In the genomic region with DNA sequence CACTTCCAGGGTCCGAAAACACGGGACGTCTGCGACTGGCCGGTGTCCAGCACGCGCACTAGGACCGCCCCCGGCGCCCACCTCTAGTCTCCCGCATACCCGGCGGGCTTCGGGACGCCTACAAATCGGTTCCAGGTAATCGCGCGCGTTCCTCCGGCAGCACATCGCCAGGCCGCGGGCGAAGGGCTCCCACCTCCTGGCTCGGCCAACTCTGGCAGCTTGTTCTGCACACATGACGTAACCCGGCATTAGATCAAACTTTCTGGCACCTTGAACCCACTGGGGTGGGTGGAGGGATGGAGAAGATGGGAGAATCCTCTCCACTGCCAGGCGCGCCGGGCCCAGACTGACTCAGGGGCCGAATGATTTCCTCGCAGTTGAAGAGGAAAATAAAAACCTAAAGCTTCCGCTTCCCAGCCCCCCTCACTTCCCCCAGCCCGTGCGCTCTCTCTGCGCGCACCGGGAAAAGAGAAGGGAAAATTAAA, we compare ENCODE assay signal across 1 cellular context.
TF ChIP-seq lines count a peak whose summit lies in the region.

No MANE protein-coding gene starts in this region.

TF ChIP-seq in HCT116, 20 proteins besides CTCF, POLR2A, EP300 and RAD21 (continued from another document):
- TF ChIP-seq, protein P1, sequence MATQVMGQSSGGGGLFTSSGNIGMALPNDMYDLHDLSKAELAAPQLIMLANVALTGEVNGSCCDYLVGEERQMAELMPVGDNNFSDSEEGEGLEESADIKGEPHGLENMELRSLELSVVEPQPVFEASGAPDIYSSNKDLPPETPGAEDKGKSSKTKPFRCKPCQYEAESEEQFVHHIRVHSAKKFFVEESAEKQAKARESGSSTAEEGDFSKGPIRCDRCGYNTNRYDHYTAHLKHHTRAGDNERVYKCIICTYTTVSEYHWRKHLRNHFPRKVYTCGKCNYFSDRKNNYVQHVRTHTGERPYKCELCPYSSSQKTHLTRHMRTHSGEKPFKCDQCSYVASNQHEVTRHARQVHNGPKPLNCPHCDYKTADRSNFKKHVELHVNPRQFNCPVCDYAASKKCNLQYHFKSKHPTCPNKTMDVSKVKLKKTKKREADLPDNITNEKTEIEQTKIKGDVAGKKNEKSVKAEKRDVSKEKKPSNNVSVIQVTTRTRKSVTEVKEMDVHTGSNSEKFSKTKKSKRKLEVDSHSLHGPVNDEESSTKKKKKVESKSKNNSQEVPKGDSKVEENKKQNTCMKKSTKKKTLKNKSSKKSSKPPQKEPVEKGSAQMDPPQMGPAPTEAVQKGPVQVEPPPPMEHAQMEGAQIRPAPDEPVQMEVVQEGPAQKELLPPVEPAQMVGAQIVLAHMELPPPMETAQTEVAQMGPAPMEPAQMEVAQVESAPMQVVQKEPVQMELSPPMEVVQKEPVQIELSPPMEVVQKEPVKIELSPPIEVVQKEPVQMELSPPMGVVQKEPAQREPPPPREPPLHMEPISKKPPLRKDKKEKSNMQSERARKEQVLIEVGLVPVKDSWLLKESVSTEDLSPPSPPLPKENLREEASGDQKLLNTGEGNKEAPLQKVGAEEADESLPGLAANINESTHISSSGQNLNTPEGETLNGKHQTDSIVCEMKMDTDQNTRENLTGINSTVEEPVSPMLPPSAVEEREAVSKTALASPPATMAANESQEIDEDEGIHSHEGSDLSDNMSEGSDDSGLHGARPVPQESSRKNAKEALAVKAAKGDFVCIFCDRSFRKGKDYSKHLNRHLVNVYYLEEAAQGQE (IDR thresholded peaks at IDR 0.05; ENCODE audit: low read depth) = no peak
- TF ChIP-seq, protein P2, sequence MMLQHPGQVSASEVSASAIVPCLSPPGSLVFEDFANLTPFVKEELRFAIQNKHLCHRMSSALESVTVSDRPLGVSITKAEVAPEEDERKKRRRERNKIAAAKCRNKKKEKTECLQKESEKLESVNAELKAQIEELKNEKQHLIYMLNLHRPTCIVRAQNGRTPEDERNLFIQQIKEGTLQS (IDR thresholded peaks at IDR 0.05) = no peak
- TF ChIP-seq FOSL1 (IDR thresholded peaks at IDR 0.05; ENCODE audit: low read depth) (no peak), YY1 (IDR thresholded peaks at IDR 0.05; ENCODE audit: extremely low read depth, insufficient replicate concordance, low read depth, low read length) (no peak), EZH2phosphoT487 (IDR thresholded peaks at IDR 0.05; ENCODE audit: borderline replicate concordance) (no peak), TCF7L2 (IDR thresholded peaks at IDR 0.05; ENCODE audit: borderline replicate concordance, extremely low read depth, insufficient read depth, insufficient read length) (no peak), ZFX (IDR thresholded peaks at IDR 0.05) (no peak), CBX3 (IDR thresholded peaks at IDR 0.05; ENCODE audit: low read depth) (no peak), EGR1 (IDR thresholded peaks at IDR 0.05; ENCODE audit: low read depth) (no peak)
- TF ChIP-seq, protein P3, sequence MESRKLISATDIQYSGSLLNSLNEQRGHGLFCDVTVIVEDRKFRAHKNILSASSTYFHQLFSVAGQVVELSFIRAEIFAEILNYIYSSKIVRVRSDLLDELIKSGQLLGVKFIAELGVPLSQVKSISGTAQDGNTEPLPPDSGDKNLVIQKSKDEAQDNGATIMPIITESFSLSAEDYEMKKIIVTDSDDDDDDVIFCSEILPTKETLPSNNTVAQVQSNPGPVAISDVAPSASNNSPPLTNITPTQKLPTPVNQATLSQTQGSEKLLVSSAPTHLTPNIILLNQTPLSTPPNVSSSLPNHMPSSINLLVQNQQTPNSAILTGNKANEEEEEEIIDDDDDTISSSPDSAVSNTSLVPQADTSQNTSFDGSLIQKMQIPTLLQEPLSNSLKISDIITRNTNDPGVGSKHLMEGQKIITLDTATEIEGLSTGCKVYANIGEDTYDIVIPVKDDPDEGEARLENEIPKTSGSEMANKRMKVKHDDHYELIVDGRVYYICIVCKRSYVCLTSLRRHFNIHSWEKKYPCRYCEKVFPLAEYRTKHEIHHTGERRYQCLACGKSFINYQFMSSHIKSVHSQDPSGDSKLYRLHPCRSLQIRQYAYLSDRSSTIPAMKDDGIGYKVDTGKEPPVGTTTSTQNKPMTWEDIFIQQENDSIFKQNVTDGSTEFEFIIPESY (IDR thresholded peaks at IDR 0.05; ENCODE audit: extremely low read depth, insufficient replicate concordance, low read length) = no peak
- TF ChIP-seq, protein P4, sequence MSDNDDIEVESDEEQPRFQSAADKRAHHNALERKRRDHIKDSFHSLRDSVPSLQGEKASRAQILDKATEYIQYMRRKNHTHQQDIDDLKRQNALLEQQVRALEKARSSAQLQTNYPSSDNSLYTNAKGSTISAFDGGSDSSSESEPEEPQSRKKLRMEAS (IDR thresholded peaks at IDR 0.05) = no peak
